In genomic region chr17:42178817-42179216, GRCh38 we compare ENCODE assay signal across 14 cellular contexts. TPM values are rescaled to one million over a fixed set of nuclear protein-coding genes. Genes with fewer than 3 reads are reported as not detected.
DNase-seq lines count a peak whose midpoint lies in the region; ATAC-seq and TF ChIP-seq lines count a peak whose summit lies in the region.
"Had no signal": no experiment of that assay in that cellular context is flagged by ENCODE, and none has a peak within 500 bp of the region (broad histone marks: within the 10 kb centered on the region; RNA-seq: fewer than 3 reads in every experiment).

No MANE protein-coding gene starts in this region.

- H3K9me3 ChIP-seq in PC-3 (ENCODE audit: low read length): no peaks in the 10 kb centered on the region

- peaks cover 7% of the 10 kb centered on the region for H3K27me3 Mint-ChIP-seq in activated naive CD8-positive, alpha-beta T cell
- H3K27me3 Mint-ChIP-seq in activated naive CD8-positive, alpha-beta T cell treated with anti-CD3 and anti-CD28 coated beads for 36 hours: peaks cover 47% of the 10 kb centered on the region
- peaks cover 17% of the 10 kb centered on the region for H3K27me3 Mint-ChIP-seq in activated T-helper 1 cell treated with anti-CD3 and anti-CD28 coated beads, Interleukin-12 subunit alpha, Interleukin-12 subunit beta, Interleukin-2, Interleukin-4 antibody, amounts not matched to agents 30 ng/mL and 10 ng/mL and 1 ng/mL, durations not matched to agents 14 hours and 24 hours and 36 hours (ENCODE audit: insufficient read depth)

- H3K4me3 Mint-ChIP-seq in activated naive CD8-positive, alpha-beta T cell: peak overlapping the region; percentile 54
- H3K4me3 Mint-ChIP-seq in activated naive CD8-positive, alpha-beta T cell treated with anti-CD3 and anti-CD28 coated beads for 36 hours: no peak overlapping the region
- peak overlapping the region; percentile 51 for H3K4me3 Mint-ChIP-seq in activated T-helper 1 cell treated with anti-CD3 and anti-CD28 coated beads, Interleukin-12 subunit alpha, Interleukin-12 subunit beta, Interleukin-2, Interleukin-4 antibody, amounts not matched to agents 30 ng/mL and 10 ng/mL and 1 ng/mL, durations not matched to agents 14 hours and 24 hours and 36 hours
- H3K4me3 Mint-ChIP-seq in stimulated activated effector memory CD8-positive, alpha-beta T cell treated with anti-CD3 and anti-CD28 coated beads, Interleukin-12 subunit alpha, Interleukin-12 subunit beta, amount 100 ng/mL, for 72 hours: peak overlapping the region; percentile 86
- H3K4me3 Mint-ChIP-seq: mesothelial cell of epicardium had no signal

- no peak for DNase-seq in activated naive CD8-positive, alpha-beta T cell treated with anti-CD3 and anti-CD28 coated beads for 36 hours
- no peak for DNase-seq in activated T-helper 1 cell treated with anti-CD3 and anti-CD28 coated beads, Interleukin-12 subunit alpha, Interleukin-12 subunit beta, Interleukin-2, Interleukin-4 antibody, amounts not matched to agents 30 ng/mL and 10 ng/mL and 1 ng/mL, durations not matched to agents 14 hours and 24 hours and 36 hours (ENCODE audit: low spot score)
- DNase-seq in stimulated activated effector memory CD8-positive, alpha-beta T cell treated with anti-CD3 and anti-CD28 coated beads, Interleukin-12 subunit alpha, Interleukin-12 subunit beta, amount 100 ng/mL, for 72 hours (ENCODE audit: low spot score in 2 of 2): no peak
- no peak for DNase-seq in PC-3
- no peak for DNase-seq in AG20443 (ENCODE audit: low spot score)
- DNase-seq in SIG-M5 treated with dmso at 0.1 percent for 504 hours (lab: John Stamatoyannopoulos, UW; ENCODE audit: unreplicated experiment): no peak
- DNase-seq: activated gamma-delta T cell, DMS79 treated with DMSO at 0.1 percent for 48 hours, HCEC 1CT, SW 1271 had no signal

- ATAC-seq in HG03175 (IDR thresholded peaks at IDR 0.05; ENCODE audit: unreplicated experiment) (peak; percentile 49), PC-3 (no peak)
- ATAC-seq in stimulated activated effector memory CD8-positive, alpha-beta T cell treated with anti-CD3 and anti-CD28 coated beads, Interleukin-12 subunit alpha, Interleukin-12 subunit beta, amount 100 ng/mL, for 72 hours: peak; percentile 60

- H3F3A ChIP-seq in PC-3 (ENCODE audit: low read length, unreplicated experiment): no peaks in the 10 kb centered on the region

- intact Hi-C loops in activated T-helper 1 cell treated with anti-CD3 and anti-CD28 coated beads, Interleukin-12 subunit alpha, Interleukin-12 subunit beta, Interleukin-2, Interleukin-4 antibody, amounts not matched to agents 30 ng/mL and 10 ng/mL and 1 ng/mL, durations not matched to agents 14 hours and 24 hours and 36 hours (cut with micrococcal nuclease): no loop called here
- intact Hi-C loops in PC-3 (cut with micrococcal nuclease): no loop called here

- H3K4me1 Mint-ChIP-seq in activated naive CD8-positive, alpha-beta T cell (ENCODE audit: low read depth): peaks cover 30% of the 10 kb centered on the region
- H3K4me1 Mint-ChIP-seq in activated naive CD8-positive, alpha-beta T cell treated with anti-CD3 and anti-CD28 coated beads for 36 hours: peaks cover 32% of the 10 kb centered on the region
- H3K4me1 Mint-ChIP-seq in activated T-helper 1 cell treated with anti-CD3 and anti-CD28 coated beads, Interleukin-12 subunit alpha, Interleukin-12 subunit beta, Interleukin-2, Interleukin-4 antibody, amounts not matched to agents 30 ng/mL and 10 ng/mL and 1 ng/mL, durations not matched to agents 14 hours and 24 hours and 36 hours (ENCODE audit: low read depth): peaks cover 55% of the 10 kb centered on the region
- peaks cover 53% of the 10 kb centered on the region for H3K4me1 Mint-ChIP-seq in stimulated activated effector memory CD8-positive, alpha-beta T cell treated with anti-CD3 and anti-CD28 coated beads, Interleukin-12 subunit alpha, Interleukin-12 subunit beta, amount 100 ng/mL, for 72 hours

- H4K20me1 ChIP-seq in PC-3 (ENCODE audit: low read length): no peaks in the 10 kb centered on the region

- no peak overlapping the region for H2AFZ ChIP-seq in PC-3 (ENCODE audit: low read length)

- BruUV-seq in PC-3 (replicated peaks; lab: Mats Ljungman, UMichigan): no TSS peak

- CTCF ChIA-PET in PC-3 (lab: Charles Lee): no interaction called here

- no peak overlapping the region for H3K4me2 ChIP-seq in PC-3 (ENCODE audit: low read length)

- no peak overlapping the region for H3K27ac ChIP-seq in PC-3 (ENCODE audit: low read length)

- H3K4me3 ChIP-seq in PC-3 (ENCODE audit: low read length): no peak overlapping the region

- H3K79me2 ChIP-seq in PC-3 (ENCODE audit: low read length): no peaks in the 10 kb centered on the region

- peaks cover 5% of the 10 kb centered on the region for H3K36me3 Mint-ChIP-seq in activated naive CD8-positive, alpha-beta T cell
- H3K36me3 Mint-ChIP-seq in activated naive CD8-positive, alpha-beta T cell treated with anti-CD3 and anti-CD28 coated beads for 36 hours: no peaks in the 10 kb centered on the region
- H3K36me3 Mint-ChIP-seq in activated T-helper 1 cell treated with anti-CD3 and anti-CD28 coated beads, Interleukin-12 subunit alpha, Interleukin-12 subunit beta, Interleukin-2, Interleukin-4 antibody, amounts not matched to agents 30 ng/mL and 10 ng/mL and 1 ng/mL, durations not matched to agents 14 hours and 24 hours and 36 hours (ENCODE audit: low read depth): peaks cover 5% of the 10 kb centered on the region
- H3K36me3 Mint-ChIP-seq in stimulated activated effector memory CD8-positive, alpha-beta T cell treated with anti-CD3 and anti-CD28 coated beads, Interleukin-12 subunit alpha, Interleukin-12 subunit beta, amount 100 ng/mL, for 72 hours: no peaks in the 10 kb centered on the region
- H3K36me3 Mint-ChIP-seq: mesothelial cell of epicardium had no signal

- no peaks in the 10 kb centered on the region for H3K9me2 ChIP-seq in PC-3 (replicated peaks; ENCODE audit: low read length)

- H3K27ac Mint-ChIP-seq in activated naive CD8-positive, alpha-beta T cell: no peak overlapping the region
- no peak overlapping the region for H3K27ac Mint-ChIP-seq in activated naive CD8-positive, alpha-beta T cell treated with anti-CD3 and anti-CD28 coated beads for 36 hours
- no peak overlapping the region for H3K27ac Mint-ChIP-seq in activated T-helper 1 cell treated with anti-CD3 and anti-CD28 coated beads, Interleukin-12 subunit alpha, Interleukin-12 subunit beta, Interleukin-2, Interleukin-4 antibody, amounts not matched to agents 30 ng/mL and 10 ng/mL and 1 ng/mL, durations not matched to agents 14 hours and 24 hours and 36 hours
- H3K27ac Mint-ChIP-seq in stimulated activated effector memory CD8-positive, alpha-beta T cell treated with anti-CD3 and anti-CD28 coated beads, Interleukin-12 subunit alpha, Interleukin-12 subunit beta, amount 100 ng/mL, for 72 hours: peak overlapping the region; percentile 57
- H3K27ac Mint-ChIP-seq: mesothelial cell of epicardium had no signal

- H3K4me1 ChIP-seq in PC-3 (ENCODE audit: insufficient read depth, low read length): no peaks in the 10 kb centered on the region

- H3K27me3 ChIP-seq in PC-3 (ENCODE audit: low read length): no peaks in the 10 kb centered on the region

- no peaks in the 10 kb centered on the region for H3K9me3 Mint-ChIP-seq in activated naive CD8-positive, alpha-beta T cell (ENCODE audit: low read depth)
- no peaks in the 10 kb centered on the region for H3K9me3 Mint-ChIP-seq in activated naive CD8-positive, alpha-beta T cell treated with anti-CD3 and anti-CD28 coated beads for 36 hours
- H3K9me3 Mint-ChIP-seq in activated T-helper 1 cell treated with anti-CD3 and anti-CD28 coated beads, Interleukin-12 subunit alpha, Interleukin-12 subunit beta, Interleukin-2, Interleukin-4 antibody, amounts not matched to agents 30 ng/mL and 10 ng/mL and 1 ng/mL, durations not matched to agents 14 hours and 24 hours and 36 hours: no peaks in the 10 kb centered on the region
- H3K9me3 Mint-ChIP-seq in stimulated activated effector memory CD8-positive, alpha-beta T cell treated with anti-CD3 and anti-CD28 coated beads, Interleukin-12 subunit alpha, Interleukin-12 subunit beta, amount 100 ng/mL, for 72 hours: no peaks in the 10 kb centered on the region
- H3K9me3 Mint-ChIP-seq: mesothelial cell of epicardium had no signal

- no peak overlapping the region for H3K9ac ChIP-seq in PC-3 (ENCODE audit: low read length)

- POLR2A ChIA-PET in PC-3 (lab: Charles Lee; ENCODE audit: unreplicated experiment): no interaction called here

- no peaks in the 10 kb centered on the region for H3K36me3 ChIP-seq in PC-3 (ENCODE audit: low read depth, low read length)

- TF ChIP-seq CTCF in PC-3 (conservative IDR thresholded peaks at IDR 0.05; ENCODE audit: low read depth, low read length): no peak

RNA-seq across cellular contexts. Expression of gene KCNH4, which starts 2.1 kb away (rescaled TPM):
- under 1 TPM; 0.39 to 0.44 TPM for total RNA-seq in activated naive CD8-positive, alpha-beta T cell treated with anti-CD3 and anti-CD28 coated beads for 36 hours
- 1.7 and 1.9 TPM in 2 replicates for total RNA-seq in activated T-helper 1 cell treated with anti-CD3 and anti-CD28 coated beads, Interleukin-12 subunit alpha, Interleukin-12 subunit beta, Interleukin-2, Interleukin-4 antibody, amounts not matched to agents 30 ng/mL and 10 ng/mL and 1 ng/mL, durations not matched to agents 14 hours and 24 hours and 36 hours
- total RNA-seq in PC-3 (2014; rRNA removed): not detected in 2 replicates

RNA-seq across cellular contexts. Expression of gene HCRT, which starts 6.4 kb away (rescaled TPM):
- total RNA-seq in activated naive CD8-positive, alpha-beta T cell treated with anti-CD3 and anti-CD28 coated beads for 36 hours: not detected
- not detected in 2 replicates for total RNA-seq in activated T-helper 1 cell treated with anti-CD3 and anti-CD28 coated beads, Interleukin-12 subunit alpha, Interleukin-12 subunit beta, Interleukin-2, Interleukin-4 antibody, amounts not matched to agents 30 ng/mL and 10 ng/mL and 1 ng/mL, durations not matched to agents 14 hours and 24 hours and 36 hours
- total RNA-seq in PC-3 (2014; rRNA removed): not detected in 2 replicates
- total RNA-seq: mesothelial cell of epicardium, ureter had no signal

RNA-seq across cellular contexts. Expression of gene GHDC, which starts 15.5 kb away (rescaled TPM):
- total RNA-seq in activated naive CD8-positive, alpha-beta T cell treated with anti-CD3 and anti-CD28 coated beads for 36 hours: 10 to 100 TPM; 13.6 to 14.6 TPM
- 15.2 and 15.5 TPM in 2 replicates for total RNA-seq in activated T-helper 1 cell treated with anti-CD3 and anti-CD28 coated beads, Interleukin-12 subunit alpha, Interleukin-12 subunit beta, Interleukin-2, Interleukin-4 antibody, amounts not matched to agents 30 ng/mL and 10 ng/mL and 1 ng/mL, durations not matched to agents 14 hours and 24 hours and 36 hours
- not detected in 2 replicates for total RNA-seq in PC-3 (2014; rRNA removed)

RNA-seq across cellular contexts. Expression of gene RAB5C, which starts 24.0 kb away (rescaled TPM):
- 10 to 100 TPM; 44.4 to 48.9 TPM for total RNA-seq in activated naive CD8-positive, alpha-beta T cell treated with anti-CD3 and anti-CD28 coated beads for 36 hours
- 73.3 and 80.0 TPM in 2 replicates for total RNA-seq in activated T-helper 1 cell treated with anti-CD3 and anti-CD28 coated beads, Interleukin-12 subunit alpha, Interleukin-12 subunit beta, Interleukin-2, Interleukin-4 antibody, amounts not matched to agents 30 ng/mL and 10 ng/mL and 1 ng/mL, durations not matched to agents 14 hours and 24 hours and 36 hours
- not detected in 2 replicates for total RNA-seq in PC-3 (2014; rRNA removed)

RNA-seq across cellular contexts. Expression of gene HSPB9, which starts 56.2 kb away (rescaled TPM):
- under 1 TPM; 0.18 to 0.33 TPM for total RNA-seq in activated naive CD8-positive, alpha-beta T cell treated with anti-CD3 and anti-CD28 coated beads for 36 hours
- total RNA-seq in activated T-helper 1 cell treated with anti-CD3 and anti-CD28 coated beads, Interleukin-12 subunit alpha, Interleukin-12 subunit beta, Interleukin-2, Interleukin-4 antibody, amounts not matched to agents 30 ng/mL and 10 ng/mL and 1 ng/mL, durations not matched to agents 14 hours and 24 hours and 36 hours: 0.10 TPM in 1 of 2 replicates, not detected in the other
- not detected in 2 replicates for total RNA-seq in PC-3 (2014; rRNA removed)
- total RNA-seq: mesothelial cell of epicardium, ureter had no signal

Comparison
In these comparisons a context has a peak if more than half of its experiments do, and no peak if none do; other contexts are left out.
1. RNA of gene GHDC, which starts 15.5 kb away (total RNA-seq): 15.2 to 15.5 TPM in activated T-helper 1 cell treated with anti-CD3 and anti-CD28 coated beads, Interleukin-12 subunit alpha, Interleukin-12 subunit beta, Interleukin-2, Interleukin-4 antibody, amounts not matched to agents 30 ng/mL and 10 ng/mL and 1 ng/mL, durations not matched to agents 14 hours and 24 hours and 36 hours and 13.6 to 14.6 TPM in activated naive CD8-positive, alpha-beta T cell treated with anti-CD3 and anti-CD28 coated beads for 36 hours; not detected in PC-3; every median in the first group is over 10 times any median in the second.